ENCODE assay signal across 9 cellular contexts in genomic region chr4:186820371-186820990, GRCh38.
DNase-seq lines count a peak whose midpoint lies in the region; ATAC-seq and TF ChIP-seq lines count a peak whose summit lies in the region.
"Had no signal": no experiment of that assay in that cellular context is flagged by ENCODE, and none has a peak within 500 bp of the region (broad histone marks: within the 10 kb centered on the region; RNA-seq: fewer than 3 reads in every experiment).

No MANE protein-coding gene starts in this region.

- ATAC-seq in GM19463 (IDR thresholded peaks at IDR 0.05; ENCODE audit: unreplicated experiment): peak; percentile 61
- ATAC-seq in GM18498 (IDR thresholded peaks at IDR 0.05; ENCODE audit: unreplicated experiment): no peak
- ATAC-seq: GM23338, WTC11 had no signal

- DNase-seq in NCI-H524 (lab: John Stamatoyannopoulos, UW) (peak; percentile 65 to 80), fibroblast of pulmonary artery (ENCODE audit: low read depth) (peak; percentile 77), retinal pigment epithelial cell (ENCODE audit: low read depth) (peak; percentile 36), NCI-H1417 treated with DMSO at 0.1 percent for 48 hours (lab: John Stamatoyannopoulos, UW) (no peak)
- DNase-seq in stimulated activated CD4-positive, alpha-beta T cell treated with anti-CD3 and anti-CD28 coated beads, Interleukin-4, amount 100 ng/mL, for 24 hours: no peak

- no peak for TF ChIP-seq CTCF in fibroblast of pulmonary artery (IDR thresholded peaks at IDR 0.05; ENCODE audit: low read length, missing control alignments)
- no peak for TF ChIP-seq CTCF in retinal pigment epithelial cell (conservative IDR thresholded peaks at IDR 0.05; ENCODE audit: low read depth, low read length)

- H3K4me3 ChIP-seq in fibroblast of pulmonary artery (replicated peaks; ENCODE audit: low read depth, low read length) (no peak overlapping the region), retinal pigment epithelial cell (ENCODE audit: low read length) (no peak overlapping the region)
- H3K4me3 ChIP-seq: GM23338 had no signal

Comparison
In these comparisons a context has a peak if more than half of its experiments do, and no peak if none do; other contexts are left out.
1. DNase-seq: peak in NCI-H524 (2 of 2), fibroblast of pulmonary artery (single experiment) and retinal pigment epithelial cell (single experiment); none in NCI-H1417 treated with DMSO at 0.1 percent for 48 hours (single experiment) and stimulated activated CD4-positive, alpha-beta T cell treated with anti-CD3 and anti-CD28 coated beads, Interleukin-4, amount 100 ng/mL, for 24 hours (single experiment).